8 cellular contexts compared by ENCODE assay signal in the genomic region with DNA sequence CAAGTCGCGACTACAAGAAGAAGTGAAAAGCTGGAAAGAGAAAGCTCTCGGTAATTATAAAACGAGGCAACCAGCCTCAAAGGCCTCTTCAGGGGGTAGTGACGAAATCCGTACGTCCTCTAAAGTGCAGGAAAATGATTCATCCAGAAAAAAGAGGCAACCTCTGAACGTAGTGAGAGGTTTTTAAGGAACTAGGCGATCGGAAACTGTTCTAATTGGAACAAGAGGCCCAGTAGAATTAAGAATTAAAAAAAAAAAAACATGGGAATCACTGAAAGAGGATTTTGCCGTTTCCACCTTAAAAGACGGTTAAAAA. TPM values are rescaled to one million over a fixed set of nuclear protein-coding genes. Genes with fewer than 3 reads are reported as not detected.
DNase-seq lines count a peak whose midpoint lies in the region; ATAC-seq, FAIRE-seq and TF ChIP-seq lines count a peak whose summit lies in the region.

No MANE protein-coding gene starts in this region.

- no peaks in the 10 kb centered on the region for H3K9me3 ChIP-seq in MM.1S (replicated peaks; ENCODE audit: insufficient read depth, low read length)
- H3K9me3 ChIP-seq in kidney (ENCODE audit: control insufficient read depth in 1 of 2, low read length in 2 of 2) = no peaks in the 10 kb centered on the region

- H3K79me2 ChIP-seq in MM.1S (ENCODE audit: low read length) = peaks cover 66% of the 10 kb centered on the region

- FAIRE-seq in kidney (lab: Jason Lieb, UNC) = no peak

- H3F3A ChIP-seq in MM.1S (ENCODE audit: insufficient read depth, low read length) = peaks cover 22% of the 10 kb centered on the region; the same call in 1 of the 2 replicates

- peaks cover 13% of the 10 kb centered on the region for H3K4me1 ChIP-seq in MM.1S (ENCODE audit: low read length)
- H3K4me1 ChIP-seq in kidney (ENCODE audit: control insufficient read depth in 1 of 2, insufficient read depth in 1 of 2, low read depth in 1 of 2, low read length in 2 of 2) = peaks cover 13 to 17% of the 10 kb centered on the region in 2 donors

- H3K27ac ChIP-seq in MM.1S (ENCODE audit: low read length) = peak overlapping the region; percentile 86
- H3K27ac ChIP-seq in kidney (ENCODE audit: low read depth in 2 of 2, low read length in 2 of 2) = peak overlapping the region; percentile 97 to 98

- in situ Hi-C loops in astrocyte of the spinal cord (cut with HindIII; ENCODE audit: low sequenced_read_pairs) = no loop called here

- H3K9me2 ChIP-seq in MM.1S (replicated peaks; ENCODE audit: insufficient read depth, low read length) = no peaks in the 10 kb centered on the region

- peaks cover 8% of the 10 kb centered on the region; the same call in 1 of the 2 replicates for H3K36me3 ChIP-seq in MM.1S (replicated peaks; ENCODE audit: insufficient read depth, low read length)
- H3K36me3 ChIP-seq in kidney (ENCODE audit: control insufficient read depth in 1 of 2, insufficient read depth in 2 of 2, low read length in 2 of 2) = peaks cover 6 to 16% of the 10 kb centered on the region in 2 donors

- H2AFZ ChIP-seq in MM.1S (ENCODE audit: low read length) = no peak overlapping the region

- H3K4me2 ChIP-seq in MM.1S (ENCODE audit: low read depth, low read length) = peak overlapping the region; percentile 95

- peak overlapping the region; percentile 99 for H3K9ac ChIP-seq in MM.1S (ENCODE audit: low read length)
- H3K9ac ChIP-seq in kidney (ENCODE audit: low read length in 2 of 2) = peak overlapping the region; percentile 99 to 100

- TF ChIP-seq CTCF in MM.1S (IDR thresholded peaks at IDR 0.05; ENCODE audit: low read length) = no peak
- TF ChIP-seq CTCF in astrocyte of the spinal cord (IDR thresholded peaks at IDR 0.05; ENCODE audit: low read depth, low read length) = no peak
- TF ChIP-seq CTCF in kidney (IDR thresholded peaks at IDR 0.05; ENCODE audit: borderline replicate concordance, extremely low read depth, insufficient read depth) = no peak

- DNase-seq in CD1c-positive myeloid dendritic cell (ENCODE audit: extremely low spot score) (peak; percentile 90), MM.1S (peak; percentile 21), astrocyte of the spinal cord (ENCODE audit: low read depth, low spot score) (peak; percentile 76), kidney (no peak), superior temporal gyrus (ENCODE audit: extremely low spot score) (peak; percentile 58), NCI-H524 treated with DMSO at 0.1 percent for 48 hours (lab: John Stamatoyannopoulos, UW) (no peak), COLO668 (lab: John Stamatoyannopoulos, UW; ENCODE audit: unreplicated experiment) (no peak)

- H3K4me3 ChIP-seq in MM.1S (ENCODE audit: low read length) = peak overlapping the region; percentile 99
- peak overlapping the region; percentile 98 for H3K4me3 ChIP-seq in astrocyte of the spinal cord (ENCODE audit: low read depth, low read length)
- peak overlapping the region; percentile 89 to 99 for H3K4me3 ChIP-seq in kidney (ENCODE audit: low read length in 2 of 2)

- ATAC-seq in GM21390 (IDR thresholded peaks at IDR 0.05; ENCODE audit: unreplicated experiment) = no peak

- H4K20me1 ChIP-seq in MM.1S (ENCODE audit: insufficient read depth, low read length) = 0 out of 2 replicates have a peak, but pooled peaks cover 5% of the 10 kb centered on the region

- no peaks in the 10 kb centered on the region for H3K27me3 ChIP-seq in MM.1S (replicated peaks; ENCODE audit: insufficient read depth, low read length)

- intact Hi-C loops in kidney (cut with DNase I) = no loop called here

RNA-seq across cellular contexts. Expression of gene CSNK1A1, which starts 1.0 kb away (rescaled TPM):
- total RNA-seq in kidney = 221 TPM
- polyA plus RNA-seq in kidney (ENCODE audit: insufficient read depth, low read depth, low replicate concordance) = 63.9 TPM

RNA-seq across cellular contexts. Expression of gene ARHGEF37, which starts 31.1 kb away (rescaled TPM):
- 21.8 TPM for total RNA-seq in kidney
- 6.9 TPM for polyA plus RNA-seq in kidney (ENCODE audit: insufficient read depth, low read depth, low replicate concordance)

Comparison
In these comparisons a context has a peak if more than half of its experiments do, and no peak if none do; other contexts are left out.
1. DNase-seq: peak in CD1c-positive myeloid dendritic cell (single experiment), MM.1S (single experiment), astrocyte of the spinal cord (single experiment) and superior temporal gyrus (single experiment); none in kidney (single experiment), NCI-H524 treated with DMSO at 0.1 percent for 48 hours (single experiment) and COLO668 (single experiment).
2. Peak in every context shown above with its lines, with median percentiles within 50 percentile points of each other: H3K4me3 ChIP-seq.